In genomic region chr9:87270241-87271234, GRCh38 we compare ENCODE assay signal across 1 cellular context.
TF ChIP-seq lines count a peak whose summit lies in the region.

No MANE protein-coding gene starts in this region.

TF ChIP-seq in HEK293, 187 proteins besides CTCF, POLR2A, EP300 and RAD21 (continued from another document and continues in another):
- TF ChIP-seq AEBP2 (tag by site-specific recombination; IDR thresholded peaks at IDR 0.05; ENCODE audit: borderline replicate concordance), result no peak
- TF ChIP-seq MEIS1 (CRISPR knock-in tag; IDR thresholded peaks at IDR 0.05; ENCODE audit: borderline replicate concordance), result no peak
- TF ChIP-seq MYNN (tag by site-specific recombination; IDR thresholded peaks at IDR 0.05; ENCODE audit: borderline replicate concordance), result no peak
- no peak for TF ChIP-seq KLF16 (tag by site-specific recombination; IDR thresholded peaks at IDR 0.05)
- no peak for TF ChIP-seq REST (tag by site-specific recombination; IDR thresholded peaks at IDR 0.05)
- no peak for TF ChIP-seq ZNF26 (tag by site-specific recombination; IDR thresholded peaks at IDR 0.05)
- TF ChIP-seq GLIS1 (tag by site-specific recombination; IDR thresholded peaks at IDR 0.05), result peak; percentile 63
- TF ChIP-seq ZNF280C (tag by site-specific recombination; IDR thresholded peaks at IDR 0.05), result no peak
- peak; percentile 77 for TF ChIP-seq ZSCAN4 (tag by site-specific recombination; IDR thresholded peaks at IDR 0.05)
- no peak for TF ChIP-seq KLF9 (tag by site-specific recombination; IDR thresholded peaks at IDR 0.05; ENCODE audit: low read depth)
- peak; percentile 41; the same call in 1 of the 2 replicates for TF ChIP-seq OSR2 (tag by site-specific recombination; IDR thresholded peaks at IDR 0.05)
- TF ChIP-seq ZBTB17 (tag by site-specific recombination; IDR thresholded peaks at IDR 0.05), result peak; percentile 25
- no peak for TF ChIP-seq ZSCAN16 (tag by site-specific recombination; IDR thresholded peaks at IDR 0.05)
- no peak for TF ChIP-seq ZNF175 (tag by site-specific recombination; IDR thresholded peaks at IDR 0.05)
- TF ChIP-seq ZNF707 (tag by site-specific recombination; IDR thresholded peaks at IDR 0.05), result no peak
- no peak for TF ChIP-seq HOXD13 (CRISPR knock-in tag; IDR thresholded peaks at IDR 0.05; ENCODE audit: borderline replicate concordance)
- TF ChIP-seq ZNF548 (tag by site-specific recombination; IDR thresholded peaks at IDR 0.05), result no peak
- TF ChIP-seq ZNF202 (tag by site-specific recombination; IDR thresholded peaks at IDR 0.05; ENCODE audit: borderline replicate concordance), result no peak
- no peak for TF ChIP-seq ZNF530 (tag by site-specific recombination; IDR thresholded peaks at IDR 0.05; ENCODE audit: low read depth)
- TF ChIP-seq ZNF341 (tag by site-specific recombination; IDR thresholded peaks at IDR 0.05; ENCODE audit: low read depth), result no peak
- TF ChIP-seq PRDM6 (tag by site-specific recombination; IDR thresholded peaks at IDR 0.05), result peak; percentile 74
- TF ChIP-seq ZNF354C (tag by site-specific recombination; IDR thresholded peaks at IDR 0.05; ENCODE audit: borderline replicate concordance, low read depth), result no peak
- TF ChIP-seq ZNF223 (tag by site-specific recombination; IDR thresholded peaks at IDR 0.05), result no peak
- TF ChIP-seq KLF17 (tag by site-specific recombination; IDR thresholded peaks at IDR 0.05), result no peak
- TF ChIP-seq ZIC2 (tag by site-specific recombination; IDR thresholded peaks at IDR 0.05), result peak; percentile 57
- TF ChIP-seq ZNF830 (tag by site-specific recombination; IDR thresholded peaks at IDR 0.05; ENCODE audit: low read depth), result no peak
- TF ChIP-seq ZNF473 (tag by site-specific recombination; IDR thresholded peaks at IDR 0.05), result no peak
- TF ChIP-seq ZNF335 (tag by site-specific recombination; conservative IDR thresholded peaks at IDR 0.05), result peak; percentile 46
- 0 out of 2 replicates have a peak, but pooled peaks have one; percentile 47 for TF ChIP-seq IKZF3 (tag by site-specific recombination; IDR thresholded peaks at IDR 0.05)
- TF ChIP-seq ZBTB21 (tag by site-specific recombination; IDR thresholded peaks at IDR 0.05), result peak; percentile 85
- no peak for TF ChIP-seq ZNF704 (tag by site-specific recombination; IDR thresholded peaks at IDR 0.05)
- no peak for TF ChIP-seq ZNF449 (tag by site-specific recombination; IDR thresholded peaks at IDR 0.05)
- no peak for TF ChIP-seq ZBTB6 (tag by site-specific recombination; IDR thresholded peaks at IDR 0.05)
- no peak for TF ChIP-seq ZNF768 (tag by site-specific recombination; IDR thresholded peaks at IDR 0.05)
- TF ChIP-seq PRDM4 (tag by site-specific recombination; IDR thresholded peaks at IDR 0.05), result peak; percentile 34; the same call in 1 of the 2 replicates
